In the genomic region with DNA sequence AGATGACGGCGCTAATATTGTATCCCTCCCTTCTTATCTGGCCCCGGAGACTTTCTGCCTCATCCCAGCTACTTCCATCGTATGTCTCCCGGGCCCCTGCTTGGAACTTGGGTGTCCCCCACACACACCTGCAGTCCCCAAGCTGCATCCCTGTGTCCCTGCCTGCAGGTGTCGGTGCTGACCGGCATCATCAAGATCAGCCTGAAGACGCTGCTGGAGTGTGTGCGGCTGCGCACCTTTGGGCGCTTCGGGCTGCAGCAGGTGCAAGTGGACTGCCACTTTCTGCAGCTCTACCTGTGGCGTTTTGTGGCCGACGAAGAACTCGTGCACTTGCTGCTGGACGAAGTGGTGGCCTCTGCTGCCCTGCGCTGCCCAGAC, we compare ENCODE assay signal across 9 cellular contexts. TPM values are rescaled to one million over a fixed set of nuclear protein-coding genes. Genes with fewer than 3 reads are reported as not detected.
DNase-seq lines count a peak whose midpoint lies in the region; ATAC-seq and TF ChIP-seq lines count a peak whose summit lies in the region.
"Had no signal": no experiment of that assay in that cellular context is flagged by ENCODE, and none has a peak within 500 bp of the region (broad histone marks: within the 10 kb centered on the region; RNA-seq: fewer than 3 reads in every experiment).

No MANE protein-coding gene starts in this region.

- no peaks in the 10 kb centered on the region for H3K9me3 Mint-ChIP-seq in Calu3 (ENCODE audit: low read depth, unreplicated experiment)

- H4K20me1 ChIP-seq in OCI-LY3 (ENCODE audit: insufficient read depth, low read length), result peaks cover 5% of the 10 kb centered on the region

- no peak for TF ChIP-seq POLR2A in esophagus squamous epithelium (IDR thresholded peaks at IDR 0.05)
- TF ChIP-seq POLR2A in sigmoid colon (IDR thresholded peaks at IDR 0.05), result no peak

- no peak for TF ChIP-seq EP300 in sigmoid colon (IDR thresholded peaks at IDR 0.05)

- intact Hi-C loops in Calu3 (cut with micrococcal nuclease; ENCODE audit: unreplicated experiment) (loop anchor here (2.0 to 10.0 kb wide), 3 partner anchors 71 to 266 kb away; a partner anchor contains a TSS), esophagus squamous epithelium (cut with DNase I) (no loop called here), sigmoid colon (cut with DNase I) (loop anchor here (2.0 to 10.0 kb wide), 4 partner anchors 14 to 504 kb away; a partner anchor contains a TSS)

- no TSS peak for BruUV-seq in Calu3 (replicated peaks; lab: Mats Ljungman, UMichigan)

- H3K4me1 Mint-ChIP-seq in Calu3 (ENCODE audit: low read depth, unreplicated experiment), result peaks cover 34% of the 10 kb centered on the region

- peak overlapping the region; percentile 79 for H3K27ac Mint-ChIP-seq in Calu3 (ENCODE audit: unreplicated experiment)

- no peak overlapping the region for H3K9ac ChIP-seq in OCI-LY3 (ENCODE audit: low read length)

- DNase-seq in Calu3 (no peak), esophagus squamous epithelium (lab: John Stamatoyannopoulos, UW) (no peak), sigmoid colon (no peak), SK-N-DZ (ENCODE audit: low spot score) (no peak), omental fat pad (ENCODE audit: low spot score) (no peak)
- DNase-seq in stimulated activated CD4-positive, alpha-beta T cell treated with anti-CD3 and anti-CD28 coated beads, Interleukin-1b, Interleukin-23, amount 100 ng/mL, for 48 hours, result no peak

- WGBS in esophagus squamous epithelium, 2 donors, result 88 to 92% methylated on average over 4 to 8 of the region's 18 CpGs
- 83 to 90% methylated on average over 18 of the region's 18 CpGs for WGBS in sigmoid colon, 2 donors

- TF ChIP-seq CTCF in Calu3 (IDR thresholded peaks at IDR 0.05; ENCODE audit: unreplicated experiment), result no peak
- TF ChIP-seq CTCF in OCI-LY3 (IDR thresholded peaks at IDR 0.05; ENCODE audit: low read depth, low read length), result no peak
- no peak for TF ChIP-seq CTCF in esophagus squamous epithelium (IDR thresholded peaks at IDR 0.05)
- no peak for TF ChIP-seq CTCF in sigmoid colon (IDR thresholded peaks at IDR 0.05)
- peak in 1 of 3 donors; percentile 4 for TF ChIP-seq CTCF in omental fat pad (IDR thresholded peaks at IDR 0.05)

- peak overlapping the region; percentile 81 for H3K4me3 Mint-ChIP-seq in Calu3 (ENCODE audit: low read depth, unreplicated experiment)

- peak overlapping the region; percentile 65 for H3K4me2 ChIP-seq in OCI-LY3 (ENCODE audit: low read length)

- peaks cover 16% of the 10 kb centered on the region for H3K79me2 ChIP-seq in OCI-LY3 (ENCODE audit: low read length)

- ATAC-seq in GM21786 (IDR thresholded peaks at IDR 0.05; ENCODE audit: unreplicated experiment), result no peak
- ATAC-seq in omental fat pad (ENCODE audit: low FRiP score), result no peak

- H3K4me3 ChIP-seq in OCI-LY3 (ENCODE audit: low read length) (peak overlapping the region; percentile 41), esophagus squamous epithelium (peak overlapping the region in 3 of 4 donors; percentile 58 to 70 (median 61)), sigmoid colon (peak overlapping the region in 3 of 4 donors; percentile 49 to 58 (median 49))

- peaks cover 58% of the 10 kb centered on the region for H3K36me3 Mint-ChIP-seq in Calu3 (ENCODE audit: insufficient read depth, unreplicated experiment)

- H3K36me3 ChIP-seq in OCI-LY3 (replicated peaks; ENCODE audit: low read depth, low read length) (peaks cover 18% of the 10 kb centered on the region), esophagus squamous epithelium (peaks cover 13 to 44% (median 22%) of the 10 kb centered on the region in 3 donors), sigmoid colon (peaks cover 9 to 39% (median 18%) of the 10 kb centered on the region in 4 donors)
- H3K36me3 ChIP-seq: cardiac muscle cell had no signal

- H3K9me3 ChIP-seq in OCI-LY3 (ENCODE audit: insufficient read depth, low read length) (no peaks in the 10 kb centered on the region), esophagus squamous epithelium (no peaks in the 10 kb centered on the region), sigmoid colon (no peaks in the 10 kb centered on the region)

- H3K27me3 ChIP-seq in OCI-LY3 (ENCODE audit: low read depth, low read length), result no peaks in the 10 kb centered on the region
- no peaks in the 10 kb centered on the region for H3K27me3 ChIP-seq in esophagus squamous epithelium
- no peaks in the 10 kb centered on the region for H3K27me3 ChIP-seq in sigmoid colon
- H3K27me3 ChIP-seq: cardiac muscle cell had no signal

- H3K27me3 Mint-ChIP-seq in Calu3 (ENCODE audit: unreplicated experiment), result no peaks in the 10 kb centered on the region

- H2AFZ ChIP-seq in OCI-LY3 (ENCODE audit: low read depth, low read length), result no peak overlapping the region

- H3K4me1 ChIP-seq in OCI-LY3 (ENCODE audit: low read length) (peaks cover 23% of the 10 kb centered on the region), esophagus squamous epithelium (peaks cover 44 to 76% (median 50%) of the 10 kb centered on the region in 3 donors), sigmoid colon (peaks cover 0 to 48% (median 40%) of the 10 kb centered on the region in 4 donors)

- H3K27ac ChIP-seq in OCI-LY3 (ENCODE audit: low read length) (no peak overlapping the region), esophagus squamous epithelium (peak overlapping the region; percentile 41 to 85 (median 76)), sigmoid colon (peak overlapping the region; percentile 81 to 85 (median 82))

- CTCF ChIA-PET in Calu3 (lab: Charles Lee), result interaction anchor here (0.6 to 1.4 kb wide), 10 partner anchors 9 to 333 kb away, joined by 3 to 9 read pairs (median 5); a partner anchor contains a TSS

RNA-seq across cellular contexts. Expression of a gene that starts 0.5 kb away (rescaled TPM):
- 41.2 and 42.8 TPM in 2 replicates for total RNA-seq in Calu3 (2022)
- 10 to 100 TPM; 36.4 to 96.5 (median 74.7) TPM for total RNA-seq in esophagus squamous epithelium
- 10 to 100 TPM; 15.6 to 20.3 (median 17.5) TPM for total RNA-seq in sigmoid colon
- 10 to 100 TPM in 2 of 3 donors, 1 to 10 TPM in 1; 3.6 to 43.2 (median 10.2) TPM for polyA plus RNA-seq in sigmoid colon
- 34.3 and 35.1 TPM in 2 replicates for polyA plus RNA-seq in SK-N-DZ (2014; cell fraction: cytosol; rRNA removed)
- polyA plus RNA-seq in SK-N-DZ (2014; cell fraction: nucleus; rRNA removed), result 130 and 162 TPM in 2 replicates
- total RNA-seq in omental fat pad, result 100 to 1,000 TPM in 1 of 4 donors, 10 to 100 TPM in 3; 44.8 to 345 (median 88.6) TPM

RNA-seq across cellular contexts. Expression of a gene that starts 6.4 kb away (rescaled TPM):
- total RNA-seq in Calu3 (2022) (13.2 and 17.2 TPM in 2 replicates), esophagus squamous epithelium (10 to 100 TPM; 12.4 to 17.0 (median 16.5) TPM), sigmoid colon (10 to 100 TPM; 13.6 to 16.3 (median 15.0) TPM), omental fat pad (10 to 100 TPM; 12.1 to 18.6 (median 15.3) TPM)
- polyA plus RNA-seq in sigmoid colon, result 10 to 100 TPM in 1 of 3 donors, 1 to 10 TPM in 2; 8.3 to 12.7 (median 9.6) TPM
- polyA plus RNA-seq in SK-N-DZ (2014; cell fraction: cytosol; rRNA removed), result 10.6 and 11.0 TPM in 2 replicates
- 8.1 and 8.6 TPM in 2 replicates for polyA plus RNA-seq in SK-N-DZ (2014; cell fraction: nucleus; rRNA removed)

RNA-seq across cellular contexts. Expression of a gene that starts 10.8 kb away (rescaled TPM):
- total RNA-seq in Calu3 (2022), result 650 and 668 TPM in 2 replicates
- 100 to 1,000 TPM; 436 to 777 (median 528) TPM for total RNA-seq in esophagus squamous epithelium
- 1,000 to 10,000 TPM; 1,235 to 1,561 (median 1,347) TPM for total RNA-seq in sigmoid colon
- polyA plus RNA-seq in sigmoid colon, result 1,000 to 10,000 TPM in 2 of 3 donors, 100 to 1,000 TPM in 1; 811 to 1,178 (median 1,151) TPM
- polyA plus RNA-seq in SK-N-DZ (2014; cell fraction: cytosol; rRNA removed), result 666 and 692 TPM in 2 replicates
- polyA plus RNA-seq in SK-N-DZ (2014; cell fraction: nucleus; rRNA removed), result 399 and 571 TPM in 2 replicates
- 100 to 1,000 TPM; 612 to 842 (median 711) TPM for total RNA-seq in omental fat pad

RNA-seq across cellular contexts. Expression of a gene that starts 11.0 kb away (rescaled TPM):
- total RNA-seq in Calu3 (2022), result 84.1 and 97.9 TPM in 2 replicates
- total RNA-seq in esophagus squamous epithelium, result 10 to 100 TPM; 68.1 to 76.2 (median 72.0) TPM
- total RNA-seq in sigmoid colon, result 100 to 1,000 TPM in 1 of 4 donors, 10 to 100 TPM in 3; 41.5 to 104 (median 72.4) TPM
- polyA plus RNA-seq in sigmoid colon, result 10 to 100 TPM; 63.7 to 76.3 (median 69.8) TPM
- polyA plus RNA-seq in SK-N-DZ (2014; cell fraction: cytosol; rRNA removed), result 114 and 117 TPM in 2 replicates
- polyA plus RNA-seq in SK-N-DZ (2014; cell fraction: nucleus; rRNA removed), result 41.2 and 44.6 TPM in 2 replicates
- total RNA-seq in omental fat pad, result 10 to 100 TPM; 37.2 to 47.9 (median 43.2) TPM

RNA-seq across cellular contexts. Expression of a gene that starts 15.1 kb away (rescaled TPM):
- total RNA-seq in Calu3 (2022), result 64.4 and 78.1 TPM in 2 replicates
- total RNA-seq in esophagus squamous epithelium, result 100 to 1,000 TPM; 204 to 298 (median 224) TPM
- total RNA-seq in sigmoid colon, result 100 to 1,000 TPM; 211 to 752 (median 281) TPM
- 100 to 1,000 TPM in 2 of 3 donors, 10 to 100 TPM in 1; 86.2 to 180 (median 108) TPM for polyA plus RNA-seq in sigmoid colon
- polyA plus RNA-seq in SK-N-DZ (2014; cell fraction: cytosol; rRNA removed), result 159 and 188 TPM in 2 replicates
- polyA plus RNA-seq in SK-N-DZ (2014; cell fraction: nucleus; rRNA removed), result 294 and 409 TPM in 2 replicates
- total RNA-seq in omental fat pad, result 100 to 1,000 TPM; 151 to 208 (median 192) TPM
